In genomic region chr7:3271298-3271697, GRCh38 we compare ENCODE assay signal across 20 cellular contexts. TPM values are rescaled to one million over a fixed set of nuclear protein-coding genes. Genes with fewer than 3 reads are reported as not detected.
DNase-seq lines count a peak whose midpoint lies in the region; ATAC-seq, FAIRE-seq and TF ChIP-seq lines count a peak whose summit lies in the region.
"Had no signal": no experiment of that assay in that cellular context is flagged by ENCODE, and none has a peak within 500 bp of the region (broad histone marks: within the 10 kb centered on the region; RNA-seq: fewer than 3 reads in every experiment).

No MANE protein-coding gene starts in this region.

- no peaks in the 10 kb centered on the region for H3K79me1 ChIP-seq in H1 (ENCODE audit: low read depth, low read length)

- H4K20me1 ChIP-seq in HepG2 (ENCODE audit: insufficient read depth, low read length), result no peaks in the 10 kb centered on the region
- H4K20me1 ChIP-seq in H1 (replicated peaks in 1 of 2; ENCODE audit: control insufficient read depth in 1 of 2, insufficient read depth in 2 of 2, low read length in 2 of 2), result peaks cover 0 to 3% of the 10 kb centered on the region in 2 experiments
- H4K20me1 ChIP-seq: BLaER1 treated with 17β-estradiol and CSF1 and Interleukin-3, amounts not matched to agents 10 nM and 100 nM had no signal

- no peak for FAIRE-seq in HepG2 (lab: Jason Lieb, UNC)
- no peak for FAIRE-seq in H1 (lab: Jason Lieb, UNC)
- FAIRE-seq: A549, D721Med, G401.6, GM12891, GM19239 had no signal

- H3K79me2 ChIP-seq in HepG2 (ENCODE audit: insufficient read depth, low read length), result no peaks in the 10 kb centered on the region
- no peaks in the 10 kb centered on the region for H3K79me2 ChIP-seq in H1 (ENCODE audit: control insufficient read depth in 1 of 2, insufficient read depth in 2 of 2, low read length in 2 of 2)

- no peak for DNase-seq in HepG2 (ENCODE audit: low spot score)
- no peak for DNase-seq in right lobe of liver
- no peak for DNase-seq in H1 (ENCODE audit: low read depth in 1 of 2, low spot score in 2 of 2)
- no peak for DNase-seq in activated naive CD4-positive, alpha-beta T cell treated with anti-CD3 and anti-CD28 coated beads, Interleukin-2, amount 50 U/mL, for 16 hours
- DNase-seq: AML-193; Caco-2; Calu3; CD4-positive, alpha-beta T cell; CD8-positive, alpha-beta T cell; DMS79 treated with DMSO at 0.1 percent for 48 hours; GF-D8 had no signal

- no peak overlapping the region for H2BK20ac ChIP-seq in H1 (ENCODE audit: low read length)

- H3K4me3 ChIP-seq in HepG2 (replicated peaks in 1 of 3; ENCODE audit: insufficient read depth in 1 of 3, low read depth in 2 of 3, low read length in 3 of 3), result no peak overlapping the region
- H3K4me3 ChIP-seq in right lobe of liver, result no peak overlapping the region
- no peak overlapping the region for H3K4me3 ChIP-seq in H1 (ENCODE audit: extremely low read depth in 1 of 4, insufficient read depth in 2 of 4, low read depth in 3 of 4, low read length in 4 of 4)
- H3K4me3 ChIP-seq: A549; BLaER1 treated with 17β-estradiol and CSF1 and Interleukin-3, amounts not matched to agents 10 nM and 100 nM had no signal

- H2BK15ac ChIP-seq in H1 (ENCODE audit: low read length), result no peak overlapping the region

- WGBS in HepG2 (ENCODE audit: low lambda C conversion rate), result 5% methylated on average over 2 of the region's 2 CpGs
- 59% methylated on average over 2 of the region's 2 CpGs for WGBS in right lobe of liver (ENCODE audit: insufficient coverage, low coverage, low lambda C conversion rate, missing lambda C conversion rate)
- 94% methylated on average over 2 of the region's 2 CpGs; no CpG with 5 or more reads in 1 of the 2 experiments for WGBS in H1 (ENCODE audit: extremely low coverage in 1 of 2, insufficient coverage in 1 of 2, insufficient read length in 1 of 2, insufficient replicate concordance in 2 of 2, low coverage in 1 of 2, low lambda C conversion rate in 2 of 2, missing lambda C conversion rate in 1 of 2), 2 experiments

- peak overlapping the region; percentile 92; the same call in 1 of the 2 replicates for H2AK5ac ChIP-seq in H1 (ENCODE audit: low read depth, low read length)

- H2AFZ ChIP-seq in HepG2 (ENCODE audit: low read length), result no peak overlapping the region
- H2AFZ ChIP-seq in H1 (ENCODE audit: low read length), result no peak overlapping the region

- no peak overlapping the region for H2BK12ac ChIP-seq in H1 (ENCODE audit: low read depth, low read length)

- no peak for ATAC-seq in HepG2
- ATAC-seq in right lobe of liver, result no peak
- no peak for ATAC-seq in GM21825 (IDR thresholded peaks at IDR 0.05; ENCODE audit: unreplicated experiment)
- ATAC-seq: A549; CD8-positive, alpha-beta T cell had no signal

- no TSS peak for BruUV-seq in HepG2 (replicated peaks; lab: Mats Ljungman, UMichigan)

- H3K27me3 ChIP-seq in HepG2 (ENCODE audit: control insufficient read depth in 1 of 2, insufficient read depth in 2 of 2, low read length in 2 of 2) (no peaks in the 10 kb centered on the region), right lobe of liver (no peaks in the 10 kb centered on the region), H1 (replicated peaks in 1 of 4; ENCODE audit: control insufficient read depth in 3 of 4, extremely low read depth in 1 of 4, insufficient read depth in 3 of 4, low read length in 3 of 4) (no peaks in the 10 kb centered on the region)
- H3K27me3 ChIP-seq: BLaER1 treated with 17β-estradiol and CSF1 and Interleukin-3, amounts not matched to agents 10 nM and 100 nM had no signal

- intact Hi-C loops in HepG2 (cut with micrococcal nuclease; ENCODE audit: unreplicated experiment), result no loop called here
- intact Hi-C loops in right lobe of liver (cut with DNase I), result no loop called here

- H2BK5ac ChIP-seq in H1 (ENCODE audit: low read depth, low read length), result no peak overlapping the region

- no peak overlapping the region for H4K8ac ChIP-seq in H1 (ENCODE audit: extremely low read depth, insufficient read depth, low read length)

- TF ChIP-seq POLR2A in HepG2 (IDR thresholded peaks at IDR 0.05; ENCODE audit: insufficient read depth in 1 of 2, low read depth in 2 of 2, low read length in 2 of 2) (no peak), right lobe of liver (IDR thresholded peaks at IDR 0.05) (no peak), H1 (IDR thresholded peaks at IDR 0.05; ENCODE audit: control extremely low read depth in 1 of 2, low read depth in 2 of 2, low read length in 2 of 2) (no peak)

- peaks cover 10% of the 10 kb centered on the region; the same call in 1 of the 2 replicates for H3K23me2 ChIP-seq in H1 (ENCODE audit: low read depth, low read length)

- no peaks in the 10 kb centered on the region for H3K36me3 ChIP-seq in HepG2 (replicated peaks in 1 of 2; ENCODE audit: control insufficient read depth in 1 of 2, insufficient read depth in 2 of 2, low read length in 2 of 2)
- no peaks in the 10 kb centered on the region for H3K36me3 ChIP-seq in right lobe of liver
- H3K36me3 ChIP-seq in H1 (ENCODE audit: control insufficient read depth in 2 of 4, insufficient read depth in 4 of 4, low read length in 3 of 4), result no peaks in the 10 kb centered on the region
- H3K36me3 ChIP-seq: BLaER1 treated with 17β-estradiol and CSF1 and Interleukin-3, amounts not matched to agents 10 nM and 100 nM had no signal

- no peaks in the 10 kb centered on the region for H3K9me3 ChIP-seq in HepG2 (ENCODE audit: low read length)
- no peaks in the 10 kb centered on the region for H3K9me3 ChIP-seq in right lobe of liver
- no peaks in the 10 kb centered on the region for H3K9me3 ChIP-seq in H1 (ENCODE audit: insufficient read depth in 2 of 2, low read depth in 1 of 2, low read length in 1 of 2)
- H3K9me3 ChIP-seq: A549, Caco-2 had no signal

- TF ChIP-seq RAD21 in HepG2 (CRISPR knock-in tag; IDR thresholded peaks at IDR 0.05), result no peak
- no peak for TF ChIP-seq RAD21 in H1 (IDR thresholded peaks at IDR 0.05 in 1 of 2, conservative IDR thresholded peaks at IDR 0.05 in 1 of 2; ENCODE audit: low read depth in 2 of 2, low read length in 2 of 2)

- H3K9ac ChIP-seq in HepG2 (ENCODE audit: insufficient read depth, low read depth, low read length) (no peak overlapping the region), H1 (replicated peaks in 1 of 4; ENCODE audit: extremely low read depth in 1 of 4, low read depth in 3 of 4, low read length in 3 of 4) (no peak overlapping the region)
- H3K9ac ChIP-seq: BLaER1 treated with 17β-estradiol and CSF1 and Interleukin-3, amounts not matched to agents 10 nM and 100 nM had no signal

- TF ChIP-seq EP300 in HepG2 (IDR thresholded peaks at IDR 0.05; ENCODE audit: low read depth in 2 of 2, low read length in 2 of 2) (no peak), HepG2 (CRISPR knock-in tag; IDR thresholded peaks at IDR 0.05; ENCODE audit: borderline replicate concordance) (no peak), H1 (IDR thresholded peaks at IDR 0.05; ENCODE audit: borderline replicate concordance in 1 of 2, low read depth in 2 of 2, low read length in 2 of 2) (no peak)

- POLR2A ChIA-PET in HepG2 (lab: Yijun Ruan, JAX), result no interaction called here
- POLR2A ChIA-PET in H1 (lab: Charles Lee; ENCODE audit: partially characterized antibody), result no interaction called here

- H3K27ac ChIP-seq in HepG2 (ENCODE audit: extremely low read length, insufficient read depth, low read length) (no peak overlapping the region), right lobe of liver (no peak overlapping the region), H1 (ENCODE audit: low read depth, low read length) (no peak overlapping the region)
- H3K27ac ChIP-seq: 22Rv1; A549; BLaER1 treated with 17β-estradiol and CSF1 and Interleukin-3, amounts not matched to agents 10 nM and 100 nM; C4-2B had no signal

- no peak overlapping the region for H3K56ac ChIP-seq in H1 (replicated peaks; ENCODE audit: insufficient read length, low read depth, low read length)

- TF ChIP-seq CTCF in HepG2 (CRISPR knock-in tag; IDR thresholded peaks at IDR 0.05) (no peak), right lobe of liver (IDR thresholded peaks at IDR 0.05) (no peak), H1 (IDR thresholded peaks at IDR 0.05; ENCODE audit: control extremely low read depth in 1 of 3, insufficient read depth in 1 of 3, low read depth in 1 of 3, low read length in 3 of 3) (no peak)

- CTCF ChIA-PET in HepG2 (lab: Yijun Ruan, JAX; ENCODE audit: low intra/inter-chr PET ratio, low total read pairs), result no interaction called here
- CTCF ChIA-PET in H1 (lab: Charles Lee; ENCODE audit: partially characterized antibody), result no interaction called here

- H3K4me1 ChIP-seq in HepG2 (ENCODE audit: insufficient read depth, low read length) (no peaks in the 10 kb centered on the region), right lobe of liver (no peaks in the 10 kb centered on the region), H1 (replicated peaks in 1 of 4; ENCODE audit: control insufficient read depth in 3 of 4, insufficient read depth in 4 of 4, low read length in 3 of 4) (no peaks in the 10 kb centered on the region)
- H3K4me1 ChIP-seq: Caco-2 had no signal

- H3K4me2 ChIP-seq in HepG2 (ENCODE audit: low read depth, low read length) (no peak overlapping the region), H1 (ENCODE audit: insufficient read depth in 1 of 2, low read depth in 2 of 2, low read length in 2 of 2) (no peak overlapping the region)
- H3K4me2 ChIP-seq: A549; BLaER1 treated with 17β-estradiol and CSF1 and Interleukin-3, amounts not matched to agents 10 nM and 100 nM had no signal

- H3K4ac ChIP-seq in H1 (replicated peaks; ENCODE audit: insufficient read length, low read depth, low read length), result no peak overlapping the region

- no peak overlapping the region for H3K18ac ChIP-seq in H1 (ENCODE audit: extremely low read depth, low read length)

- no peak overlapping the region for H3K23ac ChIP-seq in H1 (ENCODE audit: insufficient read length)

- in situ Hi-C loops in HepG2 (cut with HindIII; ENCODE audit: extremely low pct_ligation_motif_present, low pct_unique_long_range_greater_than_20kb), result no loop called here

- H4K5ac ChIP-seq in H1 (ENCODE audit: insufficient read length, low read depth, low read length), result no peak overlapping the region

- no peak overlapping the region for H2BK120ac ChIP-seq in H1 (replicated peaks; ENCODE audit: low read depth, low read length)

- H4K91ac ChIP-seq in H1 (replicated peaks; ENCODE audit: insufficient read length, low read length), result no peak overlapping the region

- no peak overlapping the region for H3K14ac ChIP-seq in H1 (ENCODE audit: insufficient read length)

RNA-seq across cellular contexts. Expression of gene SDK1, which starts 29.8 kb away (rescaled TPM):
- 0.17 and 0.35 TPM in 2 replicates for total RNA-seq in HepG2 (2016; rRNA removed; fragmentation: Illumina TruSeq; extraction: Trizol)
- total RNA-seq in HepG2 (2016; cell fraction: cytosol; rRNA removed; fragmentation: Illumina TruSeq; extraction: Trizol; ENCODE audit: low read depth), result 0.18 and 0.20 TPM in 2 replicates
- 0.15 and 0.19 TPM in 2 replicates for total RNA-seq in HepG2 (2016; cell fraction: insoluble cytoplasmic fraction; rRNA removed; fragmentation: Illumina TruSeq; extraction: Trizol)
- 0.17 and 0.25 TPM in 2 replicates for total RNA-seq in HepG2 (2016; cell fraction: membrane; rRNA removed; fragmentation: Illumina TruSeq; extraction: Trizol)
- 0.50 and 0.59 TPM in 2 replicates for total RNA-seq in HepG2 (2016; cell fraction: nucleus; rRNA removed; fragmentation: Illumina TruSeq; extraction: Trizol)
- polyA plus RNA-seq in HepG2 (2011; rRNA removed), result 2.4 TPM in 2 replicates
- 1.6 and 2.3 TPM in 2 replicates for polyA plus RNA-seq in HepG2 (2011; cell fraction: cytosol; rRNA removed)
- 8.2 and 8.5 TPM in 2 replicates for polyA plus RNA-seq in HepG2 (2011; cell fraction: nucleus; rRNA removed)
- 2.9 and 3.0 TPM in 2 replicates for polyA plus RNA-seq in HepG2 (2012)
- polyA plus RNA-seq in HepG2 (2016; cell fraction: cytosol; fragmentation: Illumina TruSeq; extraction: Trizol; ENCODE audit: low read depth), result 0.02 and 0.03 TPM in 2 replicates
- polyA plus RNA-seq in HepG2 (2016; cell fraction: insoluble cytoplasmic fraction; fragmentation: Illumina TruSeq; extraction: Trizol; ENCODE audit: low read depth), result 0.25 and 0.32 TPM in 2 replicates
- polyA plus RNA-seq in HepG2 (2016; cell fraction: membrane; fragmentation: Illumina TruSeq; extraction: Trizol; ENCODE audit: low read depth), result 0.06 and 0.28 TPM in 2 replicates
- 0.52 and 0.74 TPM in 2 replicates for polyA plus RNA-seq in HepG2 (2016; cell fraction: nucleus; fragmentation: Illumina TruSeq; extraction: Trizol; ENCODE audit: insufficient read depth, low read depth)
- polyA minus RNA-seq in HepG2 (2011; rRNA and poly(A)+ RNA removed; ENCODE audit: low replicate concordance), result 14.3 TPM in 1 of 2 replicates, not detected in the other
- polyA minus RNA-seq in HepG2 (2011; cell fraction: cytosol; rRNA and poly(A)+ RNA removed), result 4.3 and 4.6 TPM in 2 replicates
- polyA minus RNA-seq in HepG2 (2011; cell fraction: nucleus; rRNA and poly(A)+ RNA removed), result 18.5 and 28.8 TPM in 2 replicates
- total RNA-seq in right lobe of liver, result 1 to 10 TPM in 2 of 6 experiments, under 1 TPM in 4; 0.07 to 1.4 (median 0.65) TPM
- 7.2 and 7.3 TPM in 2 replicates for total RNA-seq in H1 (2021; fragmentation: NEBNext Ultra II Directional; extraction: Animal tissue kit (Norgen Biotek cat#: 25700))
- polyA plus RNA-seq in H1 (2011; rRNA removed), result 3.3 and 4.7 TPM in 2 replicates
- 2.7 TPM for polyA plus RNA-seq in H1 (2011; cell fraction: cytosol; rRNA removed)
- polyA plus RNA-seq in H1 (2011; cell fraction: nucleus; rRNA removed), result 10.6 TPM
- 3.6 to 7.4 TPM (median 6.1 TPM) in 4 replicates for polyA plus RNA-seq in H1 (2012, experiment 1 of 2)
- polyA plus RNA-seq in H1 (2012, experiment 2 of 2), result 2.8 TPM
- polyA plus RNA-seq in H1 (2013, experiment 1 of 2), result 7.2 TPM
- polyA plus RNA-seq in H1 (2013, experiment 2 of 2), result 5.9 TPM
- 10.0 and 10.6 TPM in 2 replicates for polyA minus RNA-seq in H1 (2011; rRNA and poly(A)+ RNA removed)
- 8.9 TPM for polyA minus RNA-seq in H1 (2011; cell fraction: cytosol; rRNA and poly(A)+ RNA removed)
- polyA minus RNA-seq in H1 (2011; cell fraction: nucleus; rRNA and poly(A)+ RNA removed), result 21.6 TPM
